In genomic region chr1:5279127-5279526, GRCh38 we compare ENCODE assay signal across 30 cellular contexts.
"Had no signal": no experiment of that assay in that cellular context is flagged by ENCODE, and none has a peak within 500 bp of the region (broad histone marks: within the 10 kb centered on the region; RNA-seq: fewer than 3 reads in every experiment).

No MANE protein-coding gene starts in this region.

- ATAC-seq: activated CD8-positive, alpha-beta memory T cell treated with anti-CD3 and anti-CD28 coated beads, Interleukin-2, amount 10 ng/mL, durations not matched to agents 7 days and 5 days; PC-3 had no signal

- H3K9me3 ChIP-seq: ascending aorta, MG63, Peyer's patch had no signal

- DNase-seq: activated CD4-positive, alpha-beta memory T cell treated with anti-CD3 and anti-CD28 coated beads, Interleukin-2, amount 10 ng/mL, durations not matched to agents 7 days and 5 days; activated CD4-positive, alpha-beta T cell treated with anti-CD3 and anti-CD28 coated beads for 1 hour; activated CD4-positive, alpha-beta T cell treated with anti-CD3 and anti-CD28 coated beads for 48 hours; activated CD4-positive, CD25-positive, alpha-beta regulatory T cell; activated CD8-positive, alpha-beta memory T cell treated with anti-CD3 and anti-CD28 coated beads for 24 hours; activated CD8-positive, alpha-beta memory T cell treated with anti-CD3 and anti-CD28 coated beads, Interleukin-2, amount 10 ng/mL, durations not matched to agents 7 days and 5 days; activated CD8-positive, alpha-beta memory T cell treated with anti-CD3 and anti-CD28 coated beads, Interleukin-2, amount 50 U/mL, for 48 hours; activated gamma-delta T cell; activated naive CD4-positive, alpha-beta T cell treated with Interleukin-2 at 50 U/mL for 16 hours; activated naive CD8-positive, alpha-beta T cell treated with anti-CD3 and anti-CD28 coated beads, Interleukin-2, amount 10 ng/mL, durations not matched to agents 7 days and 5 days; activated T-cell treated with anti-CD3 and anti-CD28 coated beads, Interleukin-2, amount 50 U/mL, for 48 hours; amygdala; Karpas-422; MG63; NCI-H1092 treated with DMSO at 0.1 percent for 48 hours; NCI-H1417; NCI-H146; NCI-H187; NCI-H2081; NCI-H345; NCI-H524 treated with DMSO at 0.1 percent for 48 hours; PC-3; Peyer's patch; RPMI8226; SIG-M5; SW 1271; T1000; WERI-Rb-1 had no signal

- H3K36me3 ChIP-seq: ascending aorta, cardiac muscle cell, MG63, Peyer's patch, WERI-Rb-1 had no signal

- H3K27me3 ChIP-seq: ascending aorta, cardiac muscle cell, MG63, Peyer's patch had no signal

- H3K4me3 ChIP-seq: ascending aorta, cardiac muscle cell, MG63, Peyer's patch had no signal

- H3K27ac ChIP-seq: ascending aorta, cardiac muscle cell, Peyer's patch, WERI-Rb-1 had no signal

- H3K4me1 ChIP-seq: ascending aorta, Peyer's patch had no signal
